ENCODE assay signal across 8 cellular contexts in genomic region chr9:136118367-136119258, GRCh38. TPM values are rescaled to one million over a fixed set of nuclear protein-coding genes. Genes with fewer than 3 reads are reported as not detected.
DNase-seq lines count a peak whose midpoint lies in the region; ATAC-seq and TF ChIP-seq lines count a peak whose summit lies in the region.

Gene TMEM250 (minus strand): TSS chr9:136118875. CDS start chr9:136116900, 1,975 bp downstream.

- no peaks in the 10 kb centered on the region for H3K4me1 Mint-ChIP-seq in HFFc6 (ENCODE audit: low read depth)
- peaks cover 36% of the 10 kb centered on the region for H3K4me1 Mint-ChIP-seq in activated naive CD4-positive, alpha-beta T cell treated with anti-CD3 and anti-CD28 coated beads for 36 hours (ENCODE audit: low read depth)

- H3K4me3 Mint-ChIP-seq in HFFc6: peak within 1 kb of the TSS; percentile 87
- H3K4me3 Mint-ChIP-seq in activated naive CD4-positive, alpha-beta T cell treated with anti-CD3 and anti-CD28 coated beads for 36 hours: peak within 1 kb of the TSS; percentile 78

- H3K36me3 Mint-ChIP-seq in HFFc6 (ENCODE audit: low read depth): no peaks in the 10 kb centered on the region
- H3K36me3 Mint-ChIP-seq in activated naive CD4-positive, alpha-beta T cell treated with anti-CD3 and anti-CD28 coated beads for 36 hours (ENCODE audit: low read depth): peaks cover 5% of the 10 kb centered on the region

- WGBS in gastroesophageal sphincter (ENCODE audit: low coverage in 1 of 2), 2 donors: no CpG with 5 or more reads among the region's 126 CpGs

- no peaks in the 10 kb centered on the region for H3K9me3 Mint-ChIP-seq in HFFc6
- no peaks in the 10 kb centered on the region for H3K9me3 Mint-ChIP-seq in activated naive CD4-positive, alpha-beta T cell treated with anti-CD3 and anti-CD28 coated beads for 36 hours

- DNase-seq in GM06990 (ENCODE audit: extremely low read depth, insufficient read length) (peak; percentile 99), HFFc6 (peak; percentile 95), NB4 (ENCODE audit: low read depth) (peak; percentile 97), SK-N-DZ (ENCODE audit: low spot score) (peak; percentile 95)
- DNase-seq in activated naive CD4-positive, alpha-beta T cell treated with anti-CD3 and anti-CD28 coated beads for 36 hours: peak; percentile 96

- TF ChIP-seq CTCF in GM06990 (IDR thresholded peaks at IDR 0.05; ENCODE audit: insufficient read depth, low read length, poor library complexity, severe bottlenecking): no peak
- TF ChIP-seq CTCF in HFFc6 (IDR thresholded peaks at IDR 0.05): peak; percentile 22; the same call in 1 of the 2 replicates
- no peak for TF ChIP-seq CTCF in NB4 (IDR thresholded peaks at IDR 0.05; ENCODE audit: low read depth, low read length)
- peak in 3 of 4 experiments; percentile 13 to 50 (median 38) for TF ChIP-seq CTCF in gastroesophageal sphincter (IDR thresholded peaks at IDR 0.05)
- TF ChIP-seq CTCF in neutrophil (IDR thresholded peaks at IDR 0.05): peak; percentile 59
- no peak for TF ChIP-seq CTCF in subcutaneous adipose tissue (IDR thresholded peaks at IDR 0.05; ENCODE audit: low read depth)

- TF ChIP-seq POLR2A in NB4 (IDR thresholded peaks at IDR 0.05; ENCODE audit: extremely low read depth, insufficient read length): peak; percentile 90
- TF ChIP-seq POLR2A in gastroesophageal sphincter (IDR thresholded peaks at IDR 0.05): peak; percentile 63 to 70

- H3K27me3 Mint-ChIP-seq in HFFc6 (ENCODE audit: insufficient read depth): no peaks in the 10 kb centered on the region
- no peaks in the 10 kb centered on the region for H3K27me3 Mint-ChIP-seq in activated naive CD4-positive, alpha-beta T cell treated with anti-CD3 and anti-CD28 coated beads for 36 hours (ENCODE audit: low read depth)

- H3K4me3 ChIP-seq in GM06990 (replicated peaks; ENCODE audit: low read depth, low read length) (peak within 1 kb of the TSS; percentile 83), NB4 (ENCODE audit: low read depth, low read length) (peak within 1 kb of the TSS; percentile 78), gastroesophageal sphincter (peak within 1 kb of the TSS; percentile 63 to 96), neutrophil (ENCODE audit: low read depth in 1 of 2, low read length in 1 of 2) (peak within 1 kb of the TSS; percentile 75 to 78)

- ATAC-seq in gastroesophageal sphincter: peak; percentile 94

- intact Hi-C loops in activated naive CD4-positive, alpha-beta T cell treated with anti-CD3 and anti-CD28 coated beads for 36 hours (cut with micrococcal nuclease): loop anchor here (1.0 to 5.0 kb wide), 6 partner anchors 9 to 284 kb away; partner anchors contain the start of genes CAMSAP1, NACC2, QSOX2 and SNAPC4

- TF ChIP-seq EP300 in gastroesophageal sphincter (IDR thresholded peaks at IDR 0.05): no peak

- H3K9me3 ChIP-seq in gastroesophageal sphincter (no peaks in the 10 kb centered on the region), neutrophil (no peaks in the 10 kb centered on the region)

- H3K27me3 ChIP-seq in GM06990 (replicated peaks; ENCODE audit: control insufficient read depth, insufficient read depth, low read length): no peaks in the 10 kb centered on the region
- H3K27me3 ChIP-seq in gastroesophageal sphincter: peaks cover 6% of the 10 kb centered on the region
- H3K27me3 ChIP-seq in neutrophil: peaks cover 17% of the 10 kb centered on the region

- H3K4me1 ChIP-seq in gastroesophageal sphincter (peaks cover 0 to 56% (median 19%) of the 10 kb centered on the region in 3 donors), neutrophil (ENCODE audit: control insufficient read depth in 1 of 2, insufficient read depth in 1 of 2, low read depth in 1 of 2, low read length in 1 of 2) (peaks cover 17 to 29% of the 10 kb centered on the region in 2 experiments)

- H3K27ac ChIP-seq in gastroesophageal sphincter: peak within 1 kb of the TSS; percentile 73 to 98 (median 97)
- H3K27ac ChIP-seq in neutrophil: peak within 1 kb of the TSS; percentile 90

- CTCF ChIA-PET in activated naive CD4-positive, alpha-beta T cell treated with anti-CD3 and anti-CD28 coated beads for 36 hours (lab: Charles Lee): no interaction called here

- peak within 1 kb of the TSS; percentile 80 for H3K27ac Mint-ChIP-seq in HFFc6
- H3K27ac Mint-ChIP-seq in activated naive CD4-positive, alpha-beta T cell treated with anti-CD3 and anti-CD28 coated beads for 36 hours: peak within 1 kb of the TSS; percentile 80

- H3K36me3 ChIP-seq in GM06990 (ENCODE audit: control insufficient read depth, insufficient read depth, low read length) (peaks cover 2% of the 10 kb centered on the region), gastroesophageal sphincter (peaks cover 0 to 35% of the 10 kb centered on the region in 2 donors), neutrophil (peaks cover 26% of the 10 kb centered on the region)

RNA-seq across cellular contexts. Expression of gene TMEM250, which starts in this region (rescaled TPM):
- 10 to 100 TPM; 31.6 to 45.4 (median 35.7) TPM for total RNA-seq in HFFc6 (2021; fragmentation: NEBNext Ultra II Directional; extraction: Animal tissue kit (Norgen Biotek cat#: 25700))
- 18.3 and 20.8 TPM in 2 replicates for polyA plus RNA-seq in SK-N-DZ (2014; cell fraction: cytosol; rRNA removed)
- 20.0 and 24.9 TPM in 2 replicates for polyA plus RNA-seq in SK-N-DZ (2014; cell fraction: nucleus; rRNA removed)
- 10 to 100 TPM; 20.7 to 22.2 TPM for total RNA-seq in activated naive CD4-positive, alpha-beta T cell treated with anti-CD3 and anti-CD28 coated beads for 36 hours
- total RNA-seq in gastroesophageal sphincter: 10 to 100 TPM; 28.7 to 66.1 (median 45.3) TPM
- 10 to 100 TPM; 11.3 to 47.8 (median 19.6) TPM for total RNA-seq in subcutaneous adipose tissue

Comparison
In these comparisons a context has a peak if more than half of its experiments do, and no peak if none do; other contexts are left out.
1. Peak in every context shown above with its lines: DNase-seq, ATAC-seq, H3K4me3 ChIP-seq and H3K27ac ChIP-seq.
2. CTCF ChIP-seq: peak in HFFc6 (single experiment), gastroesophageal sphincter (3 of 4) and neutrophil (single experiment); none in GM06990 (single experiment), NB4 (single experiment) and subcutaneous adipose tissue (single experiment).